In genomic region chr3:186526256-186526606, GRCh38 we compare ENCODE assay signal across 18 cellular contexts. TPM values are rescaled to one million over a fixed set of nuclear protein-coding genes. Genes with fewer than 3 reads are reported as not detected.
DNase-seq lines count a peak whose midpoint lies in the region; ATAC-seq and TF ChIP-seq lines count a peak whose summit lies in the region.
"Had no signal": no experiment of that assay in that cellular context is flagged by ENCODE, and none has a peak within 500 bp of the region (broad histone marks: within the 10 kb centered on the region; RNA-seq: fewer than 3 reads in every experiment).

No MANE protein-coding gene starts in this region.

- peaks cover 7% of the 10 kb centered on the region for H3K36me3 Mint-ChIP-seq in T-helper 17 cell (ENCODE audit: low read depth)

- H3K27me3 ChIP-seq in GM06990 (replicated peaks; ENCODE audit: control insufficient read depth, insufficient read depth, low read length) (no peaks in the 10 kb centered on the region), smooth muscle cell (ENCODE audit: low read depth) (no peaks in the 10 kb centered on the region)
- H3K27me3 ChIP-seq: BE2C, gastroesophageal sphincter had no signal

- no peak overlapping the region for H3K27ac ChIP-seq in smooth muscle cell (ENCODE audit: low read depth)
- H3K27ac ChIP-seq: gastroesophageal sphincter had no signal

- 93% methylated on average over 6 of the region's 6 CpGs for WGBS in smooth muscle cell (ENCODE audit: low lambda C conversion rate)

- ATAC-seq in GM19397 (IDR thresholded peaks at IDR 0.05; ENCODE audit: unreplicated experiment), result peak; percentile 43
- peak; percentile 47 for ATAC-seq in HG03108 (IDR thresholded peaks at IDR 0.05; ENCODE audit: unreplicated experiment)
- peak; percentile 58 for ATAC-seq in T-helper 17 cell
- ATAC-seq in HG02884 (IDR thresholded peaks at IDR 0.05; ENCODE audit: unreplicated experiment), result no peak
- ATAC-seq in HG03565 (IDR thresholded peaks at IDR 0.05; ENCODE audit: unreplicated experiment), result no peak
- ATAC-seq: gastroesophageal sphincter, HCT116 had no signal

- peaks cover 19% of the 10 kb centered on the region for H3K4me1 Mint-ChIP-seq in T-helper 17 cell

- H3F3A ChIP-seq in smooth muscle cell (ENCODE audit: low read depth), result no peaks in the 10 kb centered on the region

- H2AFZ ChIP-seq in smooth muscle cell (ENCODE audit: low read depth), result no peak overlapping the region

- peak overlapping the region; percentile 79 for H3K27ac Mint-ChIP-seq in T-helper 17 cell
- H3K27ac Mint-ChIP-seq: activated T-helper 1 cell treated with anti-CD3 and anti-CD28 coated beads, Interleukin-12 subunit alpha, Interleukin-12 subunit beta, Interleukin-2, Interleukin-4 antibody, amounts not matched to agents 30 ng/mL and 10 ng/mL and 1 ng/mL, durations not matched to agents 14 hours and 24 hours and 36 hours had no signal

- H4K20me1 ChIP-seq in smooth muscle cell (ENCODE audit: low read depth), result no peaks in the 10 kb centered on the region

- H3K4me2 ChIP-seq in smooth muscle cell, result no peak overlapping the region

- no peak overlapping the region for H3K4me3 Mint-ChIP-seq in T-helper 17 cell
- H3K4me3 Mint-ChIP-seq: activated T-helper 1 cell treated with anti-CD3 and anti-CD28 coated beads, Interleukin-12 subunit alpha, Interleukin-12 subunit beta, Interleukin-2, Interleukin-4 antibody, amounts not matched to agents 30 ng/mL and 10 ng/mL and 1 ng/mL, durations not matched to agents 14 hours and 24 hours and 36 hours had no signal

- no peak overlapping the region for H3K4me3 ChIP-seq in GM06990 (replicated peaks; ENCODE audit: low read depth, low read length)
- no peak overlapping the region for H3K4me3 ChIP-seq in smooth muscle cell
- H3K4me3 ChIP-seq: gastroesophageal sphincter had no signal

- DNase-seq in GM06990 (ENCODE audit: extremely low read depth, insufficient read length) (peak; percentile 60), T-helper 17 cell (no peak), epidermal melanocyte (ENCODE audit: insufficient read length, low spot score) (no peak), smooth muscle cell (lab: John Stamatoyannopoulos, UW; ENCODE audit: unreplicated experiment) (no peak)
- DNase-seq: activated CD4-positive, alpha-beta T cell treated with anti-CD3 and anti-CD28 coated beads for 1 hour; BE2C; effector memory CD4-positive, alpha-beta T cell; EL; islet precursor cell; NCI-H1436; NK-92 treated with Interleukin-12 subunit alpha and Interleukin-12 subunit beta, amount 100 ng/mL, for 24 hours had no signal

- H3K4me1 ChIP-seq in smooth muscle cell (ENCODE audit: low read depth), result peaks cover 16% of the 10 kb centered on the region
- H3K4me1 ChIP-seq: gastroesophageal sphincter had no signal

- TF ChIP-seq CTCF in GM06990 (IDR thresholded peaks at IDR 0.05; ENCODE audit: insufficient read depth, low read length, poor library complexity, severe bottlenecking), result no peak
- no peak for TF ChIP-seq CTCF in smooth muscle cell (IDR thresholded peaks at IDR 0.05; ENCODE audit: borderline replicate concordance, insufficient read depth, poor library complexity, severe bottlenecking)

- no peaks in the 10 kb centered on the region for H3K79me2 ChIP-seq in smooth muscle cell (ENCODE audit: low read depth)

- no peak overlapping the region for H3K9ac ChIP-seq in smooth muscle cell (ENCODE audit: low read depth)

- no peaks in the 10 kb centered on the region for H3K9me3 ChIP-seq in T-helper 17 cell (ENCODE audit: control insufficient read depth, low read length, poor library complexity, severe bottlenecking)
- no peaks in the 10 kb centered on the region for H3K9me3 ChIP-seq in smooth muscle cell (replicated peaks; ENCODE audit: low read depth)
- H3K9me3 ChIP-seq: BE2C, gastroesophageal sphincter had no signal

- H3K36me3 ChIP-seq in GM06990 (ENCODE audit: control insufficient read depth, insufficient read depth, low read length) (no peaks in the 10 kb centered on the region), smooth muscle cell (ENCODE audit: low read depth) (no peaks in the 10 kb centered on the region)
- H3K36me3 ChIP-seq: BE2C, gastroesophageal sphincter had no signal

- no peaks in the 10 kb centered on the region for H3K27me3 Mint-ChIP-seq in T-helper 17 cell

RNA-seq across cellular contexts. Expression of gene CRYGS, which starts 17.9 kb away (rescaled TPM):
- 1 to 10 TPM; 2.7 to 4.3 TPM for total RNA-seq in T-helper 17 cell
- total RNA-seq in smooth muscle cell, result 5.5 and 9.2 TPM in 2 replicates
- polyA plus RNA-seq in smooth muscle cell, result 6.6 and 13.5 TPM in 2 replicates

RNA-seq across cellular contexts. Expression of gene TBCCD1, which starts 40.9 kb away (rescaled TPM):
- total RNA-seq in T-helper 17 cell (10 to 100 TPM; 12.9 to 14.2 TPM), smooth muscle cell (12.2 and 15.2 TPM in 2 replicates)
- polyA plus RNA-seq in smooth muscle cell, result 15.5 and 19.5 TPM in 2 replicates

RNA-seq across cellular contexts. Expression of gene DNAJB11, which starts 44.3 kb away (rescaled TPM):
- 100 to 1,000 TPM in 1 of 2 donors, 10 to 100 TPM in 1; 83.4 to 101 TPM for total RNA-seq in T-helper 17 cell
- total RNA-seq in smooth muscle cell, result 103 and 115 TPM in 2 replicates
- 136 and 138 TPM in 2 replicates for polyA plus RNA-seq in smooth muscle cell

Comparison
In these comparisons a context has a peak if more than half of its experiments do, and no peak if none do; other contexts are left out.
1. ATAC-seq: peak in GM19397 (single experiment), HG03108 (single experiment) and T-helper 17 cell (single experiment); none in HG02884 (single experiment) and HG03565 (single experiment).